8 cellular contexts compared by ENCODE assay signal in genomic region chr6:138403324-138403800, GRCh38. TPM values are rescaled to one million over a fixed set of nuclear protein-coding genes. Genes with fewer than 3 reads are reported as not detected.
A peak's percentile ranks its signal among the peaks of the same experiment; 100 is the strongest.
DNase-seq lines count a peak whose midpoint lies in the region; ATAC-seq, FAIRE-seq and TF ChIP-seq lines count a peak whose summit lies in the region.

No MANE protein-coding gene starts in this region.

- ATAC-seq in GM18907 (IDR thresholded peaks at IDR 0.05; ENCODE audit: unreplicated experiment) (peak; percentile 12), HG03520 (IDR thresholded peaks at IDR 0.05; ENCODE audit: unreplicated experiment) (peak; percentile 11), lower lobe of right lung (peak; percentile 55 to 58)
- ATAC-seq in stimulated activated memory B cell treated with anti-CD40 and anti-IgM and Interleukin-4, amounts not matched to agents 10 μg/mL and 1 μg/mL and 100 μg/mL, for 72 hours, result peak; percentile 39

- H3K9me3 Mint-ChIP-seq in T-helper 2 cell treated with Interferon-gamma antibody and Interleukin-4, amounts not matched to agents 5 μg/mL and 100 μg/mL, for 36 hours, result no peaks in the 10 kb centered on the region
- no peaks in the 10 kb centered on the region for H3K9me3 Mint-ChIP-seq in dendritic cell treated with granulocyte-macrophage colony-stimulating factor and Interleukin-4, amounts not matched to agents 40 ng/mL and 50 ng/mL, for 4 days
- no peaks in the 10 kb centered on the region for H3K9me3 Mint-ChIP-seq in stimulated activated memory B cell treated with anti-CD40 and anti-IgM and Interleukin-4, amounts not matched to agents 10 μg/mL and 1 μg/mL and 100 μg/mL, for 72 hours

- H3K27me3 ChIP-seq in lower lobe of right lung (ENCODE audit: low read depth), result no peaks in the 10 kb centered on the region

- peak; percentile 34 for TF ChIP-seq CTCF in lower lobe of right lung (IDR thresholded peaks at IDR 0.05)

- H3K4me1 Mint-ChIP-seq in T-helper 2 cell treated with Interferon-gamma antibody and Interleukin-4, amounts not matched to agents 5 μg/mL and 100 μg/mL, for 36 hours (ENCODE audit: low read depth), result peaks cover 18% of the 10 kb centered on the region
- peaks cover 38% of the 10 kb centered on the region for H3K4me1 Mint-ChIP-seq in dendritic cell treated with granulocyte-macrophage colony-stimulating factor and Interleukin-4, amounts not matched to agents 40 ng/mL and 50 ng/mL, for 4 days (ENCODE audit: low read depth)
- peaks cover 16% of the 10 kb centered on the region for H3K4me1 Mint-ChIP-seq in stimulated activated memory B cell treated with anti-CD40 and anti-IgM and Interleukin-4, amounts not matched to agents 10 μg/mL and 1 μg/mL and 100 μg/mL, for 72 hours

- FAIRE-seq in GM19239 (lab: Jason Lieb, UNC), result no peak

- H3K4me3 ChIP-seq in lower lobe of right lung, result peak overlapping the region; percentile 78

- peak overlapping the region; percentile 81 for H3K4me3 Mint-ChIP-seq in T-helper 2 cell treated with Interferon-gamma antibody and Interleukin-4, amounts not matched to agents 5 μg/mL and 100 μg/mL, for 36 hours
- peak overlapping the region; percentile 80 for H3K4me3 Mint-ChIP-seq in dendritic cell treated with granulocyte-macrophage colony-stimulating factor and Interleukin-4, amounts not matched to agents 40 ng/mL and 50 ng/mL, for 4 days
- H3K4me3 Mint-ChIP-seq in stimulated activated memory B cell treated with anti-CD40 and anti-IgM and Interleukin-4, amounts not matched to agents 10 μg/mL and 1 μg/mL and 100 μg/mL, for 72 hours, result peak overlapping the region; percentile 79

- no peaks in the 10 kb centered on the region for H3K9me3 ChIP-seq in lower lobe of right lung

- DNase-seq in AML-193 (lab: John Stamatoyannopoulos, UW), result peak; percentile 59
- peak; percentile 15 for DNase-seq in T-helper 2 cell treated with Interferon-gamma antibody and Interleukin-4, amounts not matched to agents 5 μg/mL and 100 μg/mL, for 36 hours (ENCODE audit: low spot score)
- peak; percentile 65 for DNase-seq in lower lobe of right lung
- DNase-seq in GM19239 (ENCODE audit: insufficient read length, low spot score), result no peak

- peak overlapping the region; percentile 71 for H3K27ac Mint-ChIP-seq in T-helper 2 cell treated with Interferon-gamma antibody and Interleukin-4, amounts not matched to agents 5 μg/mL and 100 μg/mL, for 36 hours
- H3K27ac Mint-ChIP-seq in dendritic cell treated with granulocyte-macrophage colony-stimulating factor and Interleukin-4, amounts not matched to agents 40 ng/mL and 50 ng/mL, for 4 days, result peak overlapping the region; percentile 79
- H3K27ac Mint-ChIP-seq in stimulated activated memory B cell treated with anti-CD40 and anti-IgM and Interleukin-4, amounts not matched to agents 10 μg/mL and 1 μg/mL and 100 μg/mL, for 72 hours, result peak overlapping the region; percentile 77

- H3K27me3 Mint-ChIP-seq in T-helper 2 cell treated with Interferon-gamma antibody and Interleukin-4, amounts not matched to agents 5 μg/mL and 100 μg/mL, for 36 hours (ENCODE audit: low read depth), result peaks cover 22% of the 10 kb centered on the region
- peaks cover 5% of the 10 kb centered on the region for H3K27me3 Mint-ChIP-seq in dendritic cell treated with granulocyte-macrophage colony-stimulating factor and Interleukin-4, amounts not matched to agents 40 ng/mL and 50 ng/mL, for 4 days
- no peaks in the 10 kb centered on the region for H3K27me3 Mint-ChIP-seq in stimulated activated memory B cell treated with anti-CD40 and anti-IgM and Interleukin-4, amounts not matched to agents 10 μg/mL and 1 μg/mL and 100 μg/mL, for 72 hours

- H3K27ac ChIP-seq in lower lobe of right lung, result peak overlapping the region; percentile 95

- peaks cover 21% of the 10 kb centered on the region for H3K4me1 ChIP-seq in lower lobe of right lung

- H3K36me3 ChIP-seq in lower lobe of right lung, result peaks cover 33% of the 10 kb centered on the region

- intact Hi-C loops in dendritic cell treated with granulocyte-macrophage colony-stimulating factor and Interleukin-4, amounts not matched to agents 40 ng/mL and 50 ng/mL, for 4 days (cut with micrococcal nuclease), result loop anchor here (10.0 kb wide), 1 partner anchor 371 kb away; the partner anchor contains the start of gene CCDC28A
- intact Hi-C loops in lower lobe of right lung (cut with DNase I), result no loop called here

- H3K36me3 Mint-ChIP-seq in T-helper 2 cell treated with Interferon-gamma antibody and Interleukin-4, amounts not matched to agents 5 μg/mL and 100 μg/mL, for 36 hours (ENCODE audit: low read depth), result peaks cover 17% of the 10 kb centered on the region
- H3K36me3 Mint-ChIP-seq in dendritic cell treated with granulocyte-macrophage colony-stimulating factor and Interleukin-4, amounts not matched to agents 40 ng/mL and 50 ng/mL, for 4 days (ENCODE audit: low read depth), result peaks cover 20% of the 10 kb centered on the region
- peaks cover 13% of the 10 kb centered on the region for H3K36me3 Mint-ChIP-seq in stimulated activated memory B cell treated with anti-CD40 and anti-IgM and Interleukin-4, amounts not matched to agents 10 μg/mL and 1 μg/mL and 100 μg/mL, for 72 hours

RNA-seq across cellular contexts. Expression of gene HEBP2, which starts 0.7 kb away (rescaled TPM):
- 38.6 TPM for total RNA-seq in lower lobe of right lung

RNA-seq across cellular contexts. Expression of gene SMIM28, which starts 25.7 kb away (rescaled TPM):
- total RNA-seq in lower lobe of right lung, result not detected
